In genomic region chr16:89402962-89403361, GRCh38 we compare ENCODE assay signal across 11 cellular contexts.
A peak's percentile ranks its signal among the peaks of the same experiment; 100 is the strongest.
DNase-seq lines count a peak whose midpoint lies in the region; ATAC-seq and TF ChIP-seq lines count a peak whose summit lies in the region.
"Had no signal": no experiment of that assay in that cellular context is flagged by ENCODE, and none has a peak within 500 bp of the region (broad histone marks: within the 10 kb centered on the region; RNA-seq: fewer than 3 reads in every experiment).

No MANE protein-coding gene starts in this region.

- ATAC-seq in GM23338 = peak; percentile 7
- no peak for ATAC-seq in GM21529 (IDR thresholded peaks at IDR 0.05; ENCODE audit: unreplicated experiment)

- no peak overlapping the region for H3K4me3 Mint-ChIP-seq in CD14-positive monocyte
- H3K4me3 Mint-ChIP-seq in GM23338 = no peak overlapping the region
- H3K4me3 Mint-ChIP-seq in activated T-helper 2 cell treated with anti-CD3 and anti-CD28 coated beads, Interferon-gamma antibody, Interleukin-2, Interleukin-4, amounts not matched to agents 10 μg/mL and 5 μg/mL and 100 μg/mL, durations not matched to agents 14 hours and 24 hours and 36 hours (ENCODE audit: low read depth) = no peak overlapping the region

- H4K5ac ChIP-seq in mesendoderm (ENCODE audit: low read length) = no peak overlapping the region

- peaks cover 0 to 3% (median 0%) of the 10 kb centered on the region in 7 donors for H3K9me3 Mint-ChIP-seq in CD14-positive monocyte
- H3K9me3 Mint-ChIP-seq in GM23338 = no peaks in the 10 kb centered on the region
- H3K9me3 Mint-ChIP-seq in activated T-helper 2 cell treated with anti-CD3 and anti-CD28 coated beads, Interferon-gamma antibody, Interleukin-2, Interleukin-4, amounts not matched to agents 10 μg/mL and 5 μg/mL and 100 μg/mL, durations not matched to agents 14 hours and 24 hours and 36 hours = no peaks in the 10 kb centered on the region

- H3K36me3 ChIP-seq in GM23338 (ENCODE audit: insufficient read depth) (no peaks in the 10 kb centered on the region), mesendoderm (ENCODE audit: control insufficient read depth, insufficient read depth, low read length) (no peaks in the 10 kb centered on the region)
- H3K36me3 ChIP-seq: upper lobe of left lung had no signal

- H3K56ac ChIP-seq in mesendoderm (ENCODE audit: low read length) = peak overlapping the region; percentile 47

- no peak overlapping the region for H2BK120ac ChIP-seq in mesendoderm (ENCODE audit: low read depth, low read length)

- no peak overlapping the region for H3K9ac ChIP-seq in mesendoderm (ENCODE audit: low read length)

- H3K4me3 ChIP-seq in GM23338 (no peak overlapping the region), mesendoderm (ENCODE audit: low read length) (no peak overlapping the region)
- H3K4me3 ChIP-seq: upper lobe of left lung had no signal

- no peak for TF ChIP-seq CTCF in CD14-positive monocyte (IDR thresholded peaks at IDR 0.05)
- TF ChIP-seq CTCF in GM23338 (conservative IDR thresholded peaks at IDR 0.05; ENCODE audit: low read depth in 2 of 2) = no peak

- no peak overlapping the region for H4K8ac ChIP-seq in mesendoderm (ENCODE audit: low read depth, low read length)

- H3K4ac ChIP-seq in mesendoderm (ENCODE audit: low read depth, low read length) = no peak overlapping the region

- H3K9me2 ChIP-seq in GM23338 (ENCODE audit: insufficient read depth) = no peaks in the 10 kb centered on the region

- H3K4me1 ChIP-seq in GM23338 (ENCODE audit: insufficient read depth) (peaks cover 63% of the 10 kb centered on the region), mesendoderm (ENCODE audit: control insufficient read depth, low read depth, low read length) (peaks cover 16% of the 10 kb centered on the region)

- peaks cover 39% of the 10 kb centered on the region for H3K4me1 Mint-ChIP-seq in CD14-positive monocyte
- peaks cover 79% of the 10 kb centered on the region for H3K4me1 Mint-ChIP-seq in GM23338
- H3K4me1 Mint-ChIP-seq in activated T-helper 2 cell treated with anti-CD3 and anti-CD28 coated beads, Interferon-gamma antibody, Interleukin-2, Interleukin-4, amounts not matched to agents 10 μg/mL and 5 μg/mL and 100 μg/mL, durations not matched to agents 14 hours and 24 hours and 36 hours (ENCODE audit: low read depth) = peaks cover 52% of the 10 kb centered on the region

- peaks cover 13 to 31% of the 10 kb centered on the region in 2 donors for H3K36me3 Mint-ChIP-seq in CD14-positive monocyte
- peaks cover 10% of the 10 kb centered on the region for H3K36me3 Mint-ChIP-seq in GM23338 (ENCODE audit: low read depth)
- peaks cover 26% of the 10 kb centered on the region for H3K36me3 Mint-ChIP-seq in activated T-helper 2 cell treated with anti-CD3 and anti-CD28 coated beads, Interferon-gamma antibody, Interleukin-2, Interleukin-4, amounts not matched to agents 10 μg/mL and 5 μg/mL and 100 μg/mL, durations not matched to agents 14 hours and 24 hours and 36 hours (ENCODE audit: low read depth)

- H3K79me1 ChIP-seq in mesendoderm (ENCODE audit: low read length) = peaks cover 12% of the 10 kb centered on the region

- peak overlapping the region; percentile 55 for H3K4me2 ChIP-seq in GM23338
- no peak overlapping the region for H3K4me2 ChIP-seq in mesendoderm (ENCODE audit: low read length)

- H3K27ac ChIP-seq in GM23338 (ENCODE audit: low read depth) (peak overlapping the region; percentile 74; the same call in 1 of the 2 replicates), mesendoderm (ENCODE audit: low read depth, low read length) (no peak overlapping the region)
- H3K27ac ChIP-seq: upper lobe of left lung had no signal

- no CpG with 5 or more reads among the region's 17 CpGs for WGBS in mesendoderm (ENCODE audit: extremely low coverage, insufficient coverage, low lambda C conversion rate)

- DNase-seq in CD14-positive monocyte (ENCODE audit: low spot score) (no peak), GM23338 (ENCODE audit: low spot score) (no peak), mesendoderm (no peak), anterior cingulate cortex (lab: John Stamatoyannopoulos, UW) (no peak), cerebellar cortex (ENCODE audit: low spot score) (no peak), NCI-H2081 (lab: John Stamatoyannopoulos, UW) (no peak)
- no peak for DNase-seq in activated T-helper 2 cell treated with anti-CD3 and anti-CD28 coated beads, Interferon-gamma antibody, Interleukin-2, Interleukin-4, amounts not matched to agents 10 μg/mL and 5 μg/mL and 100 μg/mL, durations not matched to agents 14 hours and 24 hours and 36 hours (ENCODE audit: low spot score)
- DNase-seq: activated CD4-positive, CD25-positive, alpha-beta regulatory T cell treated with anti-CD3 and anti-CD28 coated beads, Interleukin-2, amount 50 U/mL, for 72 hours; NCI-H226; upper lobe of left lung had no signal

- H2BK15ac ChIP-seq in mesendoderm (replicated peaks; ENCODE audit: low read depth) = no peak overlapping the region

- H3K27me3 Mint-ChIP-seq in CD14-positive monocyte (ENCODE audit: low read depth in 3 of 3) = no peaks in the 10 kb centered on the region
- H3K27me3 Mint-ChIP-seq in GM23338 (ENCODE audit: insufficient read depth, low read depth, poor library complexity) = peaks cover 18% of the 10 kb centered on the region
- no peaks in the 10 kb centered on the region for H3K27me3 Mint-ChIP-seq in activated T-helper 2 cell treated with anti-CD3 and anti-CD28 coated beads, Interferon-gamma antibody, Interleukin-2, Interleukin-4, amounts not matched to agents 10 μg/mL and 5 μg/mL and 100 μg/mL, durations not matched to agents 14 hours and 24 hours and 36 hours (ENCODE audit: low read depth)

- H3K27ac Mint-ChIP-seq in CD14-positive monocyte = peak overlapping the region in 5 of 7 donors; percentile 41 to 89 (median 66)
- H3K27ac Mint-ChIP-seq in GM23338 = no peak overlapping the region
- H3K27ac Mint-ChIP-seq in activated T-helper 2 cell treated with anti-CD3 and anti-CD28 coated beads, Interferon-gamma antibody, Interleukin-2, Interleukin-4, amounts not matched to agents 10 μg/mL and 5 μg/mL and 100 μg/mL, durations not matched to agents 14 hours and 24 hours and 36 hours = peak overlapping the region; percentile 74

- H2AK5ac ChIP-seq in mesendoderm (ENCODE audit: low read length) = no peak overlapping the region

- no peak overlapping the region for H3K23ac ChIP-seq in mesendoderm (ENCODE audit: low read length)

- H3F3A ChIP-seq in GM23338 (replicated peaks; ENCODE audit: low read depth) = no peaks in the 10 kb centered on the region; the same call in 1 of the 2 replicates

- peaks cover 89% of the 10 kb centered on the region for H3K79me2 ChIP-seq in GM23338 (replicated peaks; ENCODE audit: insufficient read depth)
- H3K79me2 ChIP-seq in mesendoderm (ENCODE audit: control insufficient read depth, insufficient read depth, low read length) = peaks cover 90% of the 10 kb centered on the region

- H2BK5ac ChIP-seq in mesendoderm (ENCODE audit: low read length) = no peak overlapping the region

- intact Hi-C loops in CD14-positive monocyte (cut with micrococcal nuclease) = no loop called here
- intact Hi-C loops in activated T-helper 2 cell treated with anti-CD3 and anti-CD28 coated beads, Interferon-gamma antibody, Interleukin-2, Interleukin-4, amounts not matched to agents 10 μg/mL and 5 μg/mL and 100 μg/mL, durations not matched to agents 14 hours and 24 hours and 36 hours (cut with micrococcal nuclease) = no loop called here

- no peak overlapping the region for H2AFZ ChIP-seq in GM23338

- H3K27me3 ChIP-seq in GM23338 (ENCODE audit: insufficient read depth) = no peaks in the 10 kb centered on the region
- no peaks in the 10 kb centered on the region for H3K27me3 ChIP-seq in mesendoderm (ENCODE audit: insufficient read depth, low read length, poor library complexity)
- H3K27me3 ChIP-seq: upper lobe of left lung had no signal

- peaks cover 78% of the 10 kb centered on the region for H4K20me1 ChIP-seq in GM23338 (replicated peaks; ENCODE audit: insufficient read depth)

- no peak overlapping the region for H3K18ac ChIP-seq in mesendoderm (ENCODE audit: low read length)

TF ChIP-seq in GM23338, 12 proteins besides CTCF, POLR2A, EP300 and RAD21 (continues in another document):
- no peak for TF ChIP-seq EZH2phosphoT487 (IDR thresholded peaks at IDR 0.05; ENCODE audit: unreplicated experiment)
- TF ChIP-seq CREB1 (CRISPR knock-in tag; IDR thresholded peaks at IDR 0.05; ENCODE audit: low read depth) = no peak
- no peak for TF ChIP-seq ZNF331 (CRISPR knock-in tag; IDR thresholded peaks at IDR 0.05; ENCODE audit: low read depth)
- TF ChIP-seq STAT1 (IDR thresholded peaks at IDR 0.05; ENCODE audit: unreplicated experiment) = no peak
- TF ChIP-seq POLR2AphosphoS5 (IDR thresholded peaks at IDR 0.05; ENCODE audit: low read depth) = no peak
- TF ChIP-seq EZH2 (IDR thresholded peaks at IDR 0.05; ENCODE audit: low read depth, unreplicated experiment) = no peak
